In genomic region chr5:35233121-35233520, GRCh38 we compare ENCODE assay signal across 25 cellular contexts. TPM values are rescaled to one million over a fixed set of nuclear protein-coding genes. Genes with fewer than 3 reads are reported as not detected.
"Had no signal": no experiment of that assay in that cellular context is flagged by ENCODE, and none has a peak within 500 bp of the region (broad histone marks: within the 10 kb centered on the region; RNA-seq: fewer than 3 reads in every experiment).

No MANE protein-coding gene starts in this region.

- H3K36me3 ChIP-seq: adrenal gland, colonic mucosa, thoracic aorta, vagina had no signal

- H3K4me1 ChIP-seq: colonic mucosa had no signal

- H3K27ac ChIP-seq: adrenal gland, colonic mucosa, epithelial cell of prostate, skin epidermis, thoracic aorta, vagina had no signal

- H3K27me3 ChIP-seq: adrenal gland, body of pancreas, colonic mucosa, vagina had no signal

- H3K9me3 ChIP-seq: adrenal gland, body of pancreas, colonic mucosa, thoracic aorta, vagina had no signal

- DNase-seq: activated CD4-positive, alpha-beta memory T cell treated with anti-CD3 and anti-CD28 coated beads for 36 hours; activated CD4-positive, alpha-beta T cell treated with anti-CD3 and anti-CD28 coated beads, Interleukin-2, amount 10 ng/mL, durations not matched to agents 24 days and 14 days; activated CD4-positive, CD25-positive, alpha-beta regulatory T cell treated with anti-CD3 and anti-CD28 coated beads, Interleukin-2, amount 50 U/mL, for 72 hours; activated CD8-positive, alpha-beta memory T cell treated with anti-CD3 and anti-CD28 coated beads, Interleukin-2, amount 50 U/mL, for 4 hours; activated effector memory CD4-positive, alpha-beta T cell treated with anti-CD3 and anti-CD28 coated beads, Interleukin-2, amount 50 U/mL, for 16 hours; activated naive CD4-positive, alpha-beta T cell treated with anti-CD3 and anti-CD28 coated beads for 36 hours; activated naive CD8-positive, alpha-beta T cell treated with anti-CD3 and anti-CD28 coated beads for 36 hours; activated T-cell treated with anti-CD3 and anti-CD28 coated beads, Interleukin-2, amount 50 U/mL, for 1 hour; adrenal gland; aorta; body of pancreas; cerebellar nuclear complex; colonic mucosa; effector CD8-positive, alpha-beta T cell; left ventricle myocardium superior; stimulated activated CD4-positive, alpha-beta T cell treated with anti-CD3 and anti-CD28 coated beads, Interleukin-12 subunit alpha, Interleukin-12 subunit beta, amount 100 ng/mL, for 4 hours; stimulated activated CD4-positive, alpha-beta T cell treated with anti-CD3 and anti-CD28 coated beads, Interleukin-4, amount 100 ng/mL, for 24 hours; T-helper 9 cell had no signal

- H3K4me3 ChIP-seq: adrenal gland, body of pancreas, colonic mucosa, skin epidermis, thoracic aorta, vagina had no signal

RNA-seq across cellular contexts. Expression of gene PRLR, which starts 2.8 kb away (rescaled TPM):
- total RNA-seq: activated CD4-positive, alpha-beta memory T cell treated with anti-CD3 and anti-CD28 coated beads for 36 hours; activated CD4-positive, alpha-beta T cell treated with anti-CD3 and anti-CD28 coated beads, Interleukin-2, amount 10 ng/mL, durations not matched to agents 24 days and 14 days; activated CD8-positive, alpha-beta memory T cell treated with anti-CD3 and anti-CD28 coated beads for 36 hours; activated naive CD4-positive, alpha-beta T cell treated with anti-CD3 and anti-CD28 coated beads for 36 hours; activated naive CD8-positive, alpha-beta T cell treated with anti-CD3 and anti-CD28 coated beads for 36 hours; activated T-helper 1 cell treated with anti-CD3 and anti-CD28 coated beads, Interleukin-12 subunit alpha, Interleukin-12 subunit beta, Interleukin-2, Interleukin-4 antibody, amounts not matched to agents 30 ng/mL and 10 ng/mL and 1 ng/mL, durations not matched to agents 14 hours and 24 hours and 36 hours; lung microvascular endothelial cell had no signal
